1 cellular context compared by ENCODE assay signal in the genomic region with DNA sequence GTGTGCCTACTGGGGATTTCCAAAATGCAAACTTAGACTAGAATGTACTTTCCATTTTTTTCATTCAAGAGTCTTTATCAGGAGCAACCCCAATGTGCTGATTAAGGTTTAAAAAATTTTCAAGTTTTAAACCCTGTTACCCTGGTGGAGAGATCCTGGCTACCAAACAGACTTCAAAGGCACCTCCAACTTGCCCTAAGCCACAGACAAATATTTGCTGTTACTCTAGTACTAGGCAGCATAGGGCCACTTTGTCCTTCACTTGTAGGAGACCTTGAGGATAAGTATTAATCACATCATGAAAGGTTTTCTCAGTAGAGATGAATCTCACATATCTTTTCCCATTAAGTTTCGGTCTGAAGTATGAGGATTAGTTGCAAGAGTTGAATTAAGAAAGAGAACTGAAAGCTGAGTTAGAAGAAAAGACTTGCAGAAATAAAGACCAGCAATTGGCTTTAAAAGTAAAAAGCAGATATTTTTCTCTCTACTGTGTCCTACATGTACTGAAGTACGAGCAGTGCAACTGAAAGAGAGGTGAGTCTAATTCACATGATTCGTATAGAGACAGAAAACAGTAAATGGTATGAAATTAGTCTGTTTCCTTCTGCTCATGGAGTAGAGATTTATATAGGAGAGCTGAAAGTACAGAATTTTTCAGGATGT.
A peak's percentile ranks its signal among the peaks of the same experiment; 100 is the strongest.
TF ChIP-seq lines count a peak whose summit lies in the region.

No MANE protein-coding gene starts in this region.

TF ChIP-seq in HepG2, 621 proteins besides CTCF, POLR2A, EP300 and RAD21 (continued from another document and continues in another):
- no peak for TF ChIP-seq TRAFD1 (CRISPR knock-in tag; IDR thresholded peaks at IDR 0.05; ENCODE audit: borderline replicate concordance)
- TF ChIP-seq, protein P1, sequence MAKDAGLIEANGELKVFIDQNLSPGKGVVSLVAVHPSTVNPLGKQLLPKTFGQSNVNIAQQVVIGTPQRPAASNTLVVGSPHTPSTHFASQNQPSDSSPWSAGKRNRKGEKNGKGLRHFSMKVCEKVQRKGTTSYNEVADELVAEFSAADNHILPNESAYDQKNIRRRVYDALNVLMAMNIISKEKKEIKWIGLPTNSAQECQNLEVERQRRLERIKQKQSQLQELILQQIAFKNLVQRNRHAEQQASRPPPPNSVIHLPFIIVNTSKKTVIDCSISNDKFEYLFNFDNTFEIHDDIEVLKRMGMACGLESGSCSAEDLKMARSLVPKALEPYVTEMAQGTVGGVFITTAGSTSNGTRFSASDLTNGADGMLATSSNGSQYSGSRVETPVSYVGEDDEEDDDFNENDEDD (CRISPR knock-in tag; IDR thresholded peaks at IDR 0.05; ENCODE audit: borderline replicate concordance): no peak
- TF ChIP-seq, protein P2, sequence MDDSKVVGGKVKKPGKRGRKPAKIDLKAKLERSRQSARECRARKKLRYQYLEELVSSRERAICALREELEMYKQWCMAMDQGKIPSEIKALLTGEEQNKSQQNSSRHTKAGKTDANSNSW (CRISPR knock-in tag; IDR thresholded peaks at IDR 0.05; ENCODE audit: borderline replicate concordance): no peak
- no peak for TF ChIP-seq SMYD3 (CRISPR knock-in tag; IDR thresholded peaks at IDR 0.05)
- TF ChIP-seq MYC (CRISPR knock-in tag; IDR thresholded peaks at IDR 0.05; ENCODE audit: borderline replicate concordance): no peak
- 0 out of 2 replicates have a peak, but pooled peaks have one; percentile 54 for TF ChIP-seq RBFOX2 (IDR thresholded peaks at IDR 0.05; ENCODE audit: low read depth, low read length)
- no peak for TF ChIP-seq ZNF484 (CRISPR knock-in tag; IDR thresholded peaks at IDR 0.05; ENCODE audit: borderline replicate concordance, low read depth)
- no peak for TF ChIP-seq EED (CRISPR knock-in tag; IDR thresholded peaks at IDR 0.05)
- TF ChIP-seq ZNF12 (CRISPR knock-in tag; IDR thresholded peaks at IDR 0.05): peak; percentile 57; the same call in 1 of the 2 replicates
- TF ChIP-seq ZNF720 (CRISPR knock-in tag; IDR thresholded peaks at IDR 0.05): no peak
- TF ChIP-seq ZNF562 (CRISPR knock-in tag; IDR thresholded peaks at IDR 0.05; ENCODE audit: borderline replicate concordance): no peak
- TF ChIP-seq SP5 (CRISPR knock-in tag; IDR thresholded peaks at IDR 0.05; ENCODE audit: borderline replicate concordance, low read depth): 0 out of 2 replicates have a peak, but pooled peaks have one; percentile 15
- TF ChIP-seq ZNF446 (CRISPR knock-in tag; IDR thresholded peaks at IDR 0.05): no peak
- no peak for TF ChIP-seq DZIP1 (CRISPR knock-in tag; IDR thresholded peaks at IDR 0.05)
- TF ChIP-seq KLF9 (CRISPR knock-in tag; IDR thresholded peaks at IDR 0.05; ENCODE audit: low read depth): no peak
- no peak for TF ChIP-seq ZNF616 (CRISPR knock-in tag; IDR thresholded peaks at IDR 0.05; ENCODE audit: low read depth)
- TF ChIP-seq ZNF768 (CRISPR knock-in tag; IDR thresholded peaks at IDR 0.05): no peak
- no peak for TF ChIP-seq NR0B2 (CRISPR knock-in tag; IDR thresholded peaks at IDR 0.05)
- no peak for TF ChIP-seq HOXA7 (CRISPR knock-in tag; IDR thresholded peaks at IDR 0.05)
- TF ChIP-seq ZNF567 (CRISPR knock-in tag; IDR thresholded peaks at IDR 0.05; ENCODE audit: borderline replicate concordance): no peak
- TF ChIP-seq ZNF124 (CRISPR knock-in tag; IDR thresholded peaks at IDR 0.05): peak; percentile 67; the same call in 1 of the 2 replicates
- TF ChIP-seq RFXAP (CRISPR knock-in tag; IDR thresholded peaks at IDR 0.05; ENCODE audit: borderline replicate concordance): no peak
- 0 out of 2 replicates have a peak, but pooled peaks have one; percentile 43 for TF ChIP-seq MEF2D (CRISPR knock-in tag; IDR thresholded peaks at IDR 0.05)
- TF ChIP-seq ARNTL (CRISPR knock-in tag; IDR thresholded peaks at IDR 0.05): no peak
- 0 out of 2 replicates have a peak, but pooled peaks have one; percentile 72 for TF ChIP-seq KDM3A (CRISPR knock-in tag; IDR thresholded peaks at IDR 0.05; ENCODE audit: low read depth)
- TF ChIP-seq, protein P3, sequence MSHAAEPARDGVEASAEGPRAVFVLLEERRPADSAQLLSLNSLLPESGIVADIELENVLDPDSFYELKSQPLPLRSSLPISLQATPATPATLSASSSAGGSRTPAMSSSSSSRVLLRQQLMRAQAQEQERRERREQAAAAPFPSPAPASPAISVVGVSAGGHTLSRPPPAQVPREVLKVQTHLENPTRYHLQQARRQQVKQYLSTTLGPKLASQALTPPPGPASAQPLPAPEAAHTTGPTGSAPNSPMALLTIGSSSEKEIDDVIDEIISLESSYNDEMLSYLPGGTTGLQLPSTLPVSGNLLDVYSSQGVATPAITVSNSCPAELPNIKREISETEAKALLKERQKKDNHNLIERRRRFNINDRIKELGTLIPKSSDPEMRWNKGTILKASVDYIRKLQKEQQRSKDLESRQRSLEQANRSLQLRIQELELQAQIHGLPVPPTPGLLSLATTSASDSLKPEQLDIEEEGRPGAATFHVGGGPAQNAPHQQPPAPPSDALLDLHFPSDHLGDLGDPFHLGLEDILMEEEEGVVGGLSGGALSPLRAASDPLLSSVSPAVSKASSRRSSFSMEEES (CRISPR knock-in tag; IDR thresholded peaks at IDR 0.05): peak; percentile 60
- no peak for TF ChIP-seq PRDM15 (CRISPR knock-in tag; IDR thresholded peaks at IDR 0.05)
- TF ChIP-seq MXI1 (IDR thresholded peaks at IDR 0.05; ENCODE audit: borderline replicate concordance, low read depth, low read length): 0 out of 3 replicates have a peak, but pooled peaks have one; percentile 27
- TF ChIP-seq ZNF510 (CRISPR knock-in tag; IDR thresholded peaks at IDR 0.05; ENCODE audit: low read depth): no peak
- no peak for TF ChIP-seq ATM (IDR thresholded peaks at IDR 0.05; ENCODE audit: borderline replicate concordance)
- peak; percentile 92 for TF ChIP-seq FOSL2 (CRISPR knock-in tag; IDR thresholded peaks at IDR 0.05)
- TF ChIP-seq, protein P4, sequence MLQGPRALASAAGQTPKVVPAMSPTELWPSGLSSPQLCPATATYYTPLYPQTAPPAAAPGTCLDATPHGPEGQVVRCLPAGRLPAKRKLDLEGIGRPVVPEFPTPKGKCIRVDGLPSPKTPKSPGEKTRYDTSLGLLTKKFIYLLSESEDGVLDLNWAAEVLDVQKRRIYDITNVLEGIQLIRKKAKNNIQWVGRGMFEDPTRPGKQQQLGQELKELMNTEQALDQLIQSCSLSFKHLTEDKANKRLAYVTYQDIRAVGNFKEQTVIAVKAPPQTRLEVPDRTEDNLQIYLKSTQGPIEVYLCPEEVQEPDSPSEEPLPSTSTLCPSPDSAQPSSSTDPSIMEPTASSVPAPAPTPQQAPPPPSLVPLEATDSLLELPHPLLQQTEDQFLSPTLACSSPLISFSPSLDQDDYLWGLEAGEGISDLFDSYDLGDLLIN (CRISPR knock-in tag; IDR thresholded peaks at IDR 0.05; ENCODE audit: borderline replicate concordance): no peak
- peak; percentile 45; the same call in 1 of the 2 replicates for TF ChIP-seq REPIN1 (CRISPR knock-in tag; IDR thresholded peaks at IDR 0.05; ENCODE audit: borderline replicate concordance, low read depth)
- TF ChIP-seq NCOA1 (CRISPR knock-in tag; IDR thresholded peaks at IDR 0.05): no peak
- no peak for TF ChIP-seq ZSCAN29 (CRISPR knock-in tag; conservative IDR thresholded peaks at IDR 0.05)
- TF ChIP-seq, protein P5, sequence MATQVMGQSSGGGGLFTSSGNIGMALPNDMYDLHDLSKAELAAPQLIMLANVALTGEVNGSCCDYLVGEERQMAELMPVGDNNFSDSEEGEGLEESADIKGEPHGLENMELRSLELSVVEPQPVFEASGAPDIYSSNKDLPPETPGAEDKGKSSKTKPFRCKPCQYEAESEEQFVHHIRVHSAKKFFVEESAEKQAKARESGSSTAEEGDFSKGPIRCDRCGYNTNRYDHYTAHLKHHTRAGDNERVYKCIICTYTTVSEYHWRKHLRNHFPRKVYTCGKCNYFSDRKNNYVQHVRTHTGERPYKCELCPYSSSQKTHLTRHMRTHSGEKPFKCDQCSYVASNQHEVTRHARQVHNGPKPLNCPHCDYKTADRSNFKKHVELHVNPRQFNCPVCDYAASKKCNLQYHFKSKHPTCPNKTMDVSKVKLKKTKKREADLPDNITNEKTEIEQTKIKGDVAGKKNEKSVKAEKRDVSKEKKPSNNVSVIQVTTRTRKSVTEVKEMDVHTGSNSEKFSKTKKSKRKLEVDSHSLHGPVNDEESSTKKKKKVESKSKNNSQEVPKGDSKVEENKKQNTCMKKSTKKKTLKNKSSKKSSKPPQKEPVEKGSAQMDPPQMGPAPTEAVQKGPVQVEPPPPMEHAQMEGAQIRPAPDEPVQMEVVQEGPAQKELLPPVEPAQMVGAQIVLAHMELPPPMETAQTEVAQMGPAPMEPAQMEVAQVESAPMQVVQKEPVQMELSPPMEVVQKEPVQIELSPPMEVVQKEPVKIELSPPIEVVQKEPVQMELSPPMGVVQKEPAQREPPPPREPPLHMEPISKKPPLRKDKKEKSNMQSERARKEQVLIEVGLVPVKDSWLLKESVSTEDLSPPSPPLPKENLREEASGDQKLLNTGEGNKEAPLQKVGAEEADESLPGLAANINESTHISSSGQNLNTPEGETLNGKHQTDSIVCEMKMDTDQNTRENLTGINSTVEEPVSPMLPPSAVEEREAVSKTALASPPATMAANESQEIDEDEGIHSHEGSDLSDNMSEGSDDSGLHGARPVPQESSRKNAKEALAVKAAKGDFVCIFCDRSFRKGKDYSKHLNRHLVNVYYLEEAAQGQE (IDR thresholded peaks at IDR 0.05; ENCODE audit: borderline replicate concordance in 1 of 2, low read depth in 1 of 2, low read length in 2 of 2): peak in 1 of 2 experiments; percentile 13; a peak in 1 of 4 replicates
- TF ChIP-seq GPN1 (CRISPR knock-in tag; IDR thresholded peaks at IDR 0.05; ENCODE audit: borderline replicate concordance): no peak
- TF ChIP-seq, protein P6, sequence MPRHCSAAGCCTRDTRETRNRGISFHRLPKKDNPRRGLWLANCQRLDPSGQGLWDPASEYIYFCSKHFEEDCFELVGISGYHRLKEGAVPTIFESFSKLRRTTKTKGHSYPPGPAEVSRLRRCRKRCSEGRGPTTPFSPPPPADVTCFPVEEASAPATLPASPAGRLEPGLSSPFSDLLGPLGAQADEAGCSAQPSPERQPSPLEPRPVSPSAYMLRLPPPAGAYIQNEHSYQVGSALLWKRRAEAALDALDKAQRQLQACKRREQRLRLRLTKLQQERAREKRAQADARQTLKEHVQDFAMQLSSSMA (CRISPR knock-in tag; IDR thresholded peaks at IDR 0.05): no peak
- TF ChIP-seq NCOR1 (IDR thresholded peaks at IDR 0.05; ENCODE audit: borderline replicate concordance, low read length): peak; percentile 50; the same call in 1 of the 2 replicates
